ENCODE assay signal across 1 cellular context in the genomic region with DNA sequence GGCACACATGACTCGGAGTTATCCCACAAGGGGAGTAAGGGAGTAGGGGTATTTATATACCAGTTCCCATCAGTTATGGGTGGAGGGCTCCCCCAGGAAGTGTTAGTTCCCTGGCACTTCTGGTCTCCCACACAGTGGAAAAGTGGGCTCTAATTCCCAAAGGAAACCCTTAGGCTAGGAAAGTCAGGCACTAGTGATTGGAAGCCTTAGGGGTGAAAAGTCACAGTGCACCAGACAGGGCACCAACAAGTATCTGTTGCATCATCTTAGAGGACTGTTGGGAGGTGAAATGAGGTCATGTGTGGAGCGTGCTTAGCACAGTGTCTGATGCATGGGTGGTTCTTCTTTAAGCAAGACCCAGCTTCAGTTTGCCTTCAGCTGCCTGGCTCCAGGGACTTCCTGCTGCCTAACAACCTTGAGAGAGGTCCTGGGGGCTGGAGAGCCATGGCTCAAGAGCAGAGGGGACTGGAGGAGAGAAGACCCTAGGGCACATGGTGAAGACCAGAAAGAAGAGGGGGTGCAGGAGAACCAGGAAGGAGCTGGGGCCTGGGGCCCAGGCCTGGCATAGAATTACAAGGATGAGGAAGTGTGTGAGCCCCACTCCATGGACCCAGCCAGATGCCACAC.
TF ChIP-seq lines count a peak whose summit lies in the region.

No MANE protein-coding gene starts in this region.

TF ChIP-seq in HEK293, 187 proteins besides CTCF, POLR2A, EP300 and RAD21 (continued from another document):
- TF ChIP-seq, protein P1, sequence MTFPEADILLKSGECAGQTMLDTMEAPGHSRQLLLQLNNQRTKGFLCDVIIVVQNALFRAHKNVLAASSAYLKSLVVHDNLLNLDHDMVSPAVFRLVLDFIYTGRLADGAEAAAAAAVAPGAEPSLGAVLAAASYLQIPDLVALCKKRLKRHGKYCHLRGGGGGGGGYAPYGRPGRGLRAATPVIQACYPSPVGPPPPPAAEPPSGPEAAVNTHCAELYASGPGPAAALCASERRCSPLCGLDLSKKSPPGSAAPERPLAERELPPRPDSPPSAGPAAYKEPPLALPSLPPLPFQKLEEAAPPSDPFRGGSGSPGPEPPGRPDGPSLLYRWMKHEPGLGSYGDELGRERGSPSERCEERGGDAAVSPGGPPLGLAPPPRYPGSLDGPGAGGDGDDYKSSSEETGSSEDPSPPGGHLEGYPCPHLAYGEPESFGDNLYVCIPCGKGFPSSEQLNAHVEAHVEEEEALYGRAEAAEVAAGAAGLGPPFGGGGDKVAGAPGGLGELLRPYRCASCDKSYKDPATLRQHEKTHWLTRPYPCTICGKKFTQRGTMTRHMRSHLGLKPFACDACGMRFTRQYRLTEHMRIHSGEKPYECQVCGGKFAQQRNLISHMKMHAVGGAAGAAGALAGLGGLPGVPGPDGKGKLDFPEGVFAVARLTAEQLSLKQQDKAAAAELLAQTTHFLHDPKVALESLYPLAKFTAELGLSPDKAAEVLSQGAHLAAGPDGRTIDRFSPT (tag by site-specific recombination; IDR thresholded peaks at IDR 0.05): no peak
- TF ChIP-seq ZNF366 (tag by site-specific recombination; conservative IDR thresholded peaks at IDR 0.05): 0 out of 2 replicates have a peak, but pooled peaks have one; percentile 11
- TF ChIP-seq, protein P2, sequence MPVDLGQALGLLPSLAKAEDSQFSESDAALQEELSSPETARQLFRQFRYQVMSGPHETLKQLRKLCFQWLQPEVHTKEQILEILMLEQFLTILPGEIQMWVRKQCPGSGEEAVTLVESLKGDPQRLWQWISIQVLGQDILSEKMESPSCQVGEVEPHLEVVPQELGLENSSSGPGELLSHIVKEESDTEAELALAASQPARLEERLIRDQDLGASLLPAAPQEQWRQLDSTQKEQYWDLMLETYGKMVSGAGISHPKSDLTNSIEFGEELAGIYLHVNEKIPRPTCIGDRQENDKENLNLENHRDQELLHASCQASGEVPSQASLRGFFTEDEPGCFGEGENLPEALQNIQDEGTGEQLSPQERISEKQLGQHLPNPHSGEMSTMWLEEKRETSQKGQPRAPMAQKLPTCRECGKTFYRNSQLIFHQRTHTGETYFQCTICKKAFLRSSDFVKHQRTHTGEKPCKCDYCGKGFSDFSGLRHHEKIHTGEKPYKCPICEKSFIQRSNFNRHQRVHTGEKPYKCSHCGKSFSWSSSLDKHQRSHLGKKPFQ (tag by site-specific recombination; IDR thresholded peaks at IDR 0.05): no peak
- TF ChIP-seq ZBTB21 (tag by site-specific recombination; IDR thresholded peaks at IDR 0.05): peak; percentile 50; the same call in 1 of the 2 replicates
- peak; percentile 44 for TF ChIP-seq ZNF660 (tag by site-specific recombination; IDR thresholded peaks at IDR 0.05)
- TF ChIP-seq ZNF529 (tag by site-specific recombination; IDR thresholded peaks at IDR 0.05; ENCODE audit: insufficient replicate concordance): no peak
- no peak for TF ChIP-seq ZXDB (tag by site-specific recombination; IDR thresholded peaks at IDR 0.05)
- peak; percentile 66; the same call in 1 of the 2 replicates for TF ChIP-seq IKZF3 (tag by site-specific recombination; IDR thresholded peaks at IDR 0.05)
- TF ChIP-seq ZNF354C (tag by site-specific recombination; IDR thresholded peaks at IDR 0.05; ENCODE audit: borderline replicate concordance, low read depth): no peak
- TF ChIP-seq ZNF76 (tag by site-specific recombination; IDR thresholded peaks at IDR 0.05; ENCODE audit: borderline replicate concordance, low read depth): peak; percentile 29; the same call in 1 of the 2 replicates
- no peak for TF ChIP-seq ZNF707 (tag by site-specific recombination; IDR thresholded peaks at IDR 0.05)
- TF ChIP-seq ZNF214 (tag by site-specific recombination; IDR thresholded peaks at IDR 0.05; ENCODE audit: borderline replicate concordance): no peak
- TF ChIP-seq BCL11A (tag by site-specific recombination; IDR thresholded peaks at IDR 0.05; ENCODE audit: low read depth): no peak
- TF ChIP-seq ZNF350 (tag by site-specific recombination; IDR thresholded peaks at IDR 0.05): no peak
- TF ChIP-seq, protein P3, sequence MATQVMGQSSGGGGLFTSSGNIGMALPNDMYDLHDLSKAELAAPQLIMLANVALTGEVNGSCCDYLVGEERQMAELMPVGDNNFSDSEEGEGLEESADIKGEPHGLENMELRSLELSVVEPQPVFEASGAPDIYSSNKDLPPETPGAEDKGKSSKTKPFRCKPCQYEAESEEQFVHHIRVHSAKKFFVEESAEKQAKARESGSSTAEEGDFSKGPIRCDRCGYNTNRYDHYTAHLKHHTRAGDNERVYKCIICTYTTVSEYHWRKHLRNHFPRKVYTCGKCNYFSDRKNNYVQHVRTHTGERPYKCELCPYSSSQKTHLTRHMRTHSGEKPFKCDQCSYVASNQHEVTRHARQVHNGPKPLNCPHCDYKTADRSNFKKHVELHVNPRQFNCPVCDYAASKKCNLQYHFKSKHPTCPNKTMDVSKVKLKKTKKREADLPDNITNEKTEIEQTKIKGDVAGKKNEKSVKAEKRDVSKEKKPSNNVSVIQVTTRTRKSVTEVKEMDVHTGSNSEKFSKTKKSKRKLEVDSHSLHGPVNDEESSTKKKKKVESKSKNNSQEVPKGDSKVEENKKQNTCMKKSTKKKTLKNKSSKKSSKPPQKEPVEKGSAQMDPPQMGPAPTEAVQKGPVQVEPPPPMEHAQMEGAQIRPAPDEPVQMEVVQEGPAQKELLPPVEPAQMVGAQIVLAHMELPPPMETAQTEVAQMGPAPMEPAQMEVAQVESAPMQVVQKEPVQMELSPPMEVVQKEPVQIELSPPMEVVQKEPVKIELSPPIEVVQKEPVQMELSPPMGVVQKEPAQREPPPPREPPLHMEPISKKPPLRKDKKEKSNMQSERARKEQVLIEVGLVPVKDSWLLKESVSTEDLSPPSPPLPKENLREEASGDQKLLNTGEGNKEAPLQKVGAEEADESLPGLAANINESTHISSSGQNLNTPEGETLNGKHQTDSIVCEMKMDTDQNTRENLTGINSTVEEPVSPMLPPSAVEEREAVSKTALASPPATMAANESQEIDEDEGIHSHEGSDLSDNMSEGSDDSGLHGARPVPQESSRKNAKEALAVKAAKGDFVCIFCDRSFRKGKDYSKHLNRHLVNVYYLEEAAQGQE (tag by site-specific recombination; IDR thresholded peaks at IDR 0.05): no peak
- TF ChIP-seq, protein P4, sequence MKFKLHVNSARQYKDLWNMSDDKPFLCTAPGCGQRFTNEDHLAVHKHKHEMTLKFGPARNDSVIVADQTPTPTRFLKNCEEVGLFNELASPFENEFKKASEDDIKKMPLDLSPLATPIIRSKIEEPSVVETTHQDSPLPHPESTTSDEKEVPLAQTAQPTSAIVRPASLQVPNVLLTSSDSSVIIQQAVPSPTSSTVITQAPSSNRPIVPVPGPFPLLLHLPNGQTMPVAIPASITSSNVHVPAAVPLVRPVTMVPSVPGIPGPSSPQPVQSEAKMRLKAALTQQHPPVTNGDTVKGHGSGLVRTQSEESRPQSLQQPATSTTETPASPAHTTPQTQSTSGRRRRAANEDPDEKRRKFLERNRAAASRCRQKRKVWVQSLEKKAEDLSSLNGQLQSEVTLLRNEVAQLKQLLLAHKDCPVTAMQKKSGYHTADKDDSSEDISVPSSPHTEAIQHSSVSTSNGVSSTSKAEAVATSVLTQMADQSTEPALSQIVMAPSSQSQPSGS (tag by site-specific recombination; IDR thresholded peaks at IDR 0.05; ENCODE audit: low read depth): peak; percentile 80
- no peak for TF ChIP-seq ZNF19 (tag by site-specific recombination; IDR thresholded peaks at IDR 0.05; ENCODE audit: low read depth)
- TF ChIP-seq, protein P5, sequence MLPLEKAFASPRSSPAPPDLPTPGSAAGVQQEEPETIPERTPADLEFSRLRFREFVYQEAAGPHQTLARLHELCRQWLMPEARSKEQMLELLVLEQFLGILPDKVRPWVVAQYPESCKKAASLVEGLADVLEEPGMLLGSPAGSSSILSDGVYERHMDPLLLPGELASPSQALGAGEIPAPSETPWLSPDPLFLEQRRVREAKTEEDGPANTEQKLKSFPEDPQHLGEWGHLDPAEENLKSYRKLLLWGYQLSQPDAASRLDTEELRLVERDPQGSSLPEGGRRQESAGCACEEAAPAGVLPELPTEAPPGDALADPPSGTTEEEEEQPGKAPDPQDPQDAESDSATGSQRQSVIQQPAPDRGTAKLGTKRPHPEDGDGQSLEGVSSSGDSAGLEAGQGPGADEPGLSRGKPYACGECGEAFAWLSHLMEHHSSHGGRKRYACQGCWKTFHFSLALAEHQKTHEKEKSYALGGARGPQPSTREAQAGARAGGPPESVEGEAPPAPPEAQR (tag by site-specific recombination; IDR thresholded peaks at IDR 0.05): no peak
- 0 out of 2 replicates have a peak, but pooled peaks have one; percentile 36 for TF ChIP-seq ZNF701 (tag by site-specific recombination; IDR thresholded peaks at IDR 0.05)
- no peak for TF ChIP-seq ZNF2 (tag by site-specific recombination; IDR thresholded peaks at IDR 0.05)
- TF ChIP-seq ZNF600 (tag by site-specific recombination; IDR thresholded peaks at IDR 0.05): no peak
- 0 out of 2 replicates have a peak, but pooled peaks have one; percentile 20 for TF ChIP-seq ZIC2 (tag by site-specific recombination; IDR thresholded peaks at IDR 0.05)
- 0 out of 2 replicates have a peak, but pooled peaks have one; percentile 42 for TF ChIP-seq ZEB2 (tag by site-specific recombination; IDR thresholded peaks at IDR 0.05)
- TF ChIP-seq, protein P6, sequence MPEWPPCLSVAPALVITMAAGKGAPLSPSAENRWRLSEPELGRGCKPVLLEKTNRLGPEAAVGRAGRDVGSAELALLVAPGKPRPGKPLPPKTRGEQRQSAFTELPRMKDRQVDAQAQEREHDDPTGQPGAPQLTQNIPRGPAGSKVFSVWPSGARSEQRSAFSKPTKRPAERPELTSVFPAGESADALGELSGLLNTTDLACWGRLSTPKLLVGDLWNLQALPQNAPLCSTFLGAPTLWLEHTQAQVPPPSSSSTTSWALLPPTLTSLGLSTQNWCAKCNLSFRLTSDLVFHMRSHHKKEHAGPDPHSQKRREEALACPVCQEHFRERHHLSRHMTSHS (tag by site-specific recombination; IDR thresholded peaks at IDR 0.05): no peak
- TF ChIP-seq, protein P7, sequence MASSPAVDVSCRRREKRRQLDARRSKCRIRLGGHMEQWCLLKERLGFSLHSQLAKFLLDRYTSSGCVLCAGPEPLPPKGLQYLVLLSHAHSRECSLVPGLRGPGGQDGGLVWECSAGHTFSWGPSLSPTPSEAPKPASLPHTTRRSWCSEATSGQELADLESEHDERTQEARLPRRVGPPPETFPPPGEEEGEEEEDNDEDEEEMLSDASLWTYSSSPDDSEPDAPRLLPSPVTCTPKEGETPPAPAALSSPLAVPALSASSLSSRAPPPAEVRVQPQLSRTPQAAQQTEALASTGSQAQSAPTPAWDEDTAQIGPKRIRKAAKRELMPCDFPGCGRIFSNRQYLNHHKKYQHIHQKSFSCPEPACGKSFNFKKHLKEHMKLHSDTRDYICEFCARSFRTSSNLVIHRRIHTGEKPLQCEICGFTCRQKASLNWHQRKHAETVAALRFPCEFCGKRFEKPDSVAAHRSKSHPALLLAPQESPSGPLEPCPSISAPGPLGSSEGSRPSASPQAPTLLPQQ (tag by site-specific recombination; IDR thresholded peaks at IDR 0.05): peak; percentile 51; the same call in 1 of the 2 replicates
- TF ChIP-seq, protein P8, sequence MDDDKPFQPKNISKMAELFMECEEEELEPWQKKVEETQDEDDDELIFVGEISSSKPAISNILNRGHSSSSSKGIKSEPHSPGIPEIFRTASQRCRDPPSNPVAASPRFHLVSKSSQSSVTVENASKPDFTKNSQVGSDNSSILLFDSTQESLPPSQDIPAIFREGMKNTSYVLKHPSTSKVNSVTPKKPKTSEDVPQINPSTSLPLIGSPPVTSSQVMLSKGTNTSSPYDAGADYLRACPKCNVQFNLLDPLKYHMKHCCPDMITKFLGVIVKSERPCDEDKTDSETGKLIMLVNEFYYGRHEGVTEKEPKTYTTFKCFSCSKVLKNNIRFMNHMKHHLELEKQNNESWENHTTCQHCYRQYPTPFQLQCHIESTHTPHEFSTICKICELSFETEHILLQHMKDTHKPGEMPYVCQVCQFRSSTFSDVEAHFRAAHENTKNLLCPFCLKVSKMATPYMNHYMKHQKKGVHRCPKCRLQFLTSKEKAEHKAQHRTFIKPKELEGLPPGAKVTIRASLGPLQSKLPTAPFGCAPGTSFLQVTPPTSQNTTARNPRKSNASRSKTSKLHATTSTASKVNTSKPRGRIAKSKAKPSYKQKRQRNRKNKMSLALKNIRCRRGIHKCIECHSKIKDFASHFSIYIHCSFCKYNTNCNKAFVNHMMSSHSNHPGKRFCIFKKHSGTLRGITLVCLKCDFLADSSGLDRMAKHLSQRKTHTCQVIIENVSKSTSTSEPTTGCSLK (tag by site-specific recombination; IDR thresholded peaks at IDR 0.05): no peak
- TF ChIP-seq ZNF37A (tag by site-specific recombination; IDR thresholded peaks at IDR 0.05): no peak
- no peak for TF ChIP-seq ZNF138 (tag by site-specific recombination; IDR thresholded peaks at IDR 0.05; ENCODE audit: borderline replicate concordance)
- TF ChIP-seq, protein P9, sequence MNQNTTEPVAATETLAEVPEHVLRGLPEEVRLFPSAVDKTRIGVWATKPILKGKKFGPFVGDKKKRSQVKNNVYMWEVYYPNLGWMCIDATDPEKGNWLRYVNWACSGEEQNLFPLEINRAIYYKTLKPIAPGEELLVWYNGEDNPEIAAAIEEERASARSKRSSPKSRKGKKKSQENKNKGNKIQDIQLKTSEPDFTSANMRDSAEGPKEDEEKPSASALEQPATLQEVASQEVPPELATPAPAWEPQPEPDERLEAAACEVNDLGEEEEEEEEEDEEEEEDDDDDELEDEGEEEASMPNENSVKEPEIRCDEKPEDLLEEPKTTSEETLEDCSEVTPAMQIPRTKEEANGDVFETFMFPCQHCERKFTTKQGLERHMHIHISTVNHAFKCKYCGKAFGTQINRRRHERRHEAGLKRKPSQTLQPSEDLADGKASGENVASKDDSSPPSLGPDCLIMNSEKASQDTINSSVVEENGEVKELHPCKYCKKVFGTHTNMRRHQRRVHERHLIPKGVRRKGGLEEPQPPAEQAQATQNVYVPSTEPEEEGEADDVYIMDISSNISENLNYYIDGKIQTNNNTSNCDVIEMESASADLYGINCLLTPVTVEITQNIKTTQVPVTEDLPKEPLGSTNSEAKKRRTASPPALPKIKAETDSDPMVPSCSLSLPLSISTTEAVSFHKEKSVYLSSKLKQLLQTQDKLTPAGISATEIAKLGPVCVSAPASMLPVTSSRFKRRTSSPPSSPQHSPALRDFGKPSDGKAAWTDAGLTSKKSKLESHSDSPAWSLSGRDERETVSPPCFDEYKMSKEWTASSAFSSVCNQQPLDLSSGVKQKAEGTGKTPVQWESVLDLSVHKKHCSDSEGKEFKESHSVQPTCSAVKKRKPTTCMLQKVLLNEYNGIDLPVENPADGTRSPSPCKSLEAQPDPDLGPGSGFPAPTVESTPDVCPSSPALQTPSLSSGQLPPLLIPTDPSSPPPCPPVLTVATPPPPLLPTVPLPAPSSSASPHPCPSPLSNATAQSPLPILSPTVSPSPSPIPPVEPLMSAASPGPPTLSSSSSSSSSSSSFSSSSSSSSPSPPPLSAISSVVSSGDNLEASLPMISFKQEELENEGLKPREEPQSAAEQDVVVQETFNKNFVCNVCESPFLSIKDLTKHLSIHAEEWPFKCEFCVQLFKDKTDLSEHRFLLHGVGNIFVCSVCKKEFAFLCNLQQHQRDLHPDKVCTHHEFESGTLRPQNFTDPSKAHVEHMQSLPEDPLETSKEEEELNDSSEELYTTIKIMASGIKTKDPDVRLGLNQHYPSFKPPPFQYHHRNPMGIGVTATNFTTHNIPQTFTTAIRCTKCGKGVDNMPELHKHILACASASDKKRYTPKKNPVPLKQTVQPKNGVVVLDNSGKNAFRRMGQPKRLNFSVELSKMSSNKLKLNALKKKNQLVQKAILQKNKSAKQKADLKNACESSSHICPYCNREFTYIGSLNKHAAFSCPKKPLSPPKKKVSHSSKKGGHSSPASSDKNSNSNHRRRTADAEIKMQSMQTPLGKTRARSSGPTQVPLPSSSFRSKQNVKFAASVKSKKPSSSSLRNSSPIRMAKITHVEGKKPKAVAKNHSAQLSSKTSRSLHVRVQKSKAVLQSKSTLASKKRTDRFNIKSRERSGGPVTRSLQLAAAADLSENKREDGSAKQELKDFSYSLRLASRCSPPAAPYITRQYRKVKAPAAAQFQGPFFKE (tag by site-specific recombination; IDR thresholded peaks at IDR 0.05; ENCODE audit: borderline replicate concordance): no peak
- TF ChIP-seq OSR2 (tag by site-specific recombination; IDR thresholded peaks at IDR 0.05): no peak
- no peak for TF ChIP-seq TCF7L2 (IDR thresholded peaks at IDR 0.05; ENCODE audit: borderline replicate concordance, low read depth, low read length)
